16 cellular contexts compared by ENCODE assay signal in genomic region chr2:36468463-36469266, GRCh38.
DNase-seq lines count a peak whose midpoint lies in the region; ATAC-seq, FAIRE-seq and TF ChIP-seq lines count a peak whose summit lies in the region.
"Had no signal": no experiment of that assay in that cellular context is flagged by ENCODE, and none has a peak within 500 bp of the region (broad histone marks: within the 10 kb centered on the region; RNA-seq: fewer than 3 reads in every experiment).

No MANE protein-coding gene starts in this region.

- H3K4me3 ChIP-seq in GM23338 (no peak overlapping the region), astrocyte (ENCODE audit: insufficient read depth, low read depth, low read length) (no peak overlapping the region), fibroblast of mammary gland (ENCODE audit: control insufficient read depth, low read depth, low read length) (no peak overlapping the region), sigmoid colon (no peak overlapping the region), suprapubic skin (no peak overlapping the region), thyroid gland (replicated peaks in 1 of 3) (no peak overlapping the region)

- H3K9me2 ChIP-seq in GM23338 (ENCODE audit: insufficient read depth) = no peaks in the 10 kb centered on the region

- H3K4me1 Mint-ChIP-seq in GM23338 = peaks cover 19% of the 10 kb centered on the region
- peaks cover 10% of the 10 kb centered on the region for H3K4me1 Mint-ChIP-seq in astrocyte (ENCODE audit: low read depth, unreplicated experiment)
- H3K4me1 Mint-ChIP-seq: T-cell had no signal

- TF ChIP-seq EP300 in sigmoid colon (IDR thresholded peaks at IDR 0.05) (no peak), suprapubic skin (IDR thresholded peaks at IDR 0.05) (no peak)

- H3K9me3 Mint-ChIP-seq in GM23338 (peaks cover 2% of the 10 kb centered on the region; the same call in 1 of the 3 replicates), astrocyte (ENCODE audit: unreplicated experiment) (peaks cover 15% of the 10 kb centered on the region)

- DNase-seq in GM23338 (ENCODE audit: low spot score) (no peak), astrocyte (ENCODE audit: low read depth) (peak; percentile 92), fibroblast of mammary gland (ENCODE audit: low read depth) (peak; percentile 75), sigmoid colon (no peak), retina (no peak), suprapubic skin (ENCODE audit: low spot score in 2 of 2) (no peak), thyroid gland (no peak)
- DNase-seq: CD8-positive, alpha-beta T cell; GDM1; NCI-H2171; stimulated activated naive CD8-positive, alpha-beta T cell treated with anti-CD3 and anti-CD28 coated beads, Interleukin-15, Interleukin-2, amounts not matched to agents 100 U/mL and 50 U/mL, for 24 hours; T-cell had no signal

- H3K36me3 ChIP-seq in GM23338 (ENCODE audit: insufficient read depth) = no peaks in the 10 kb centered on the region
- H3K36me3 ChIP-seq in astrocyte (ENCODE audit: insufficient read depth, low read length) = peaks cover 54% of the 10 kb centered on the region
- peaks cover 0 to 23% (median 2%) of the 10 kb centered on the region in 4 donors for H3K36me3 ChIP-seq in sigmoid colon
- H3K36me3 ChIP-seq in suprapubic skin = peaks cover 43% of the 10 kb centered on the region
- H3K36me3 ChIP-seq in thyroid gland = no peaks in the 10 kb centered on the region

- intact Hi-C loops in sigmoid colon (cut with DNase I) (no loop called here), thyroid gland (cut with DNase I) (no loop called here)

- H3F3A ChIP-seq in GM23338 (replicated peaks; ENCODE audit: low read depth) = no peaks in the 10 kb centered on the region

- H3K36me3 Mint-ChIP-seq in GM23338 (ENCODE audit: low read depth) = peaks cover 53% of the 10 kb centered on the region
- peaks cover 50% of the 10 kb centered on the region for H3K36me3 Mint-ChIP-seq in astrocyte (ENCODE audit: low read depth, unreplicated experiment)

- no peak overlapping the region for H2AFZ ChIP-seq in GM23338
- no peak overlapping the region for H2AFZ ChIP-seq in astrocyte (ENCODE audit: low read depth, low read length)

- no peak for ATAC-seq in GM23338
- no peak for ATAC-seq in HG03457 (IDR thresholded peaks at IDR 0.05; ENCODE audit: unreplicated experiment)
- ATAC-seq: CD8-positive, alpha-beta T cell; HCT116; stimulated activated naive CD8-positive, alpha-beta T cell treated with anti-CD3 and anti-CD28 coated beads, Interleukin-15, Interleukin-2, amounts not matched to agents 100 U/mL and 50 U/mL, for 24 hours; T-cell had no signal

- peaks cover under 1% of the 10 kb centered on the region for H3K9me3 ChIP-seq in astrocyte (ENCODE audit: insufficient read depth, low read depth, low read length)
- no peaks in the 10 kb centered on the region for H3K9me3 ChIP-seq in sigmoid colon
- no peaks in the 10 kb centered on the region for H3K9me3 ChIP-seq in suprapubic skin
- H3K9me3 ChIP-seq in thyroid gland = no peaks in the 10 kb centered on the region

- H3K27me3 Mint-ChIP-seq in GM23338 (ENCODE audit: insufficient read depth, low read depth, poor library complexity) = no peaks in the 10 kb centered on the region
- no peaks in the 10 kb centered on the region for H3K27me3 Mint-ChIP-seq in astrocyte (ENCODE audit: low read depth, unreplicated experiment)
- H3K27me3 Mint-ChIP-seq: T-cell had no signal

- H3K27ac Mint-ChIP-seq in GM23338 (peak overlapping the region; percentile 68; the same call in 1 of the 2 replicates), astrocyte (ENCODE audit: unreplicated experiment) (peak overlapping the region; percentile 36)
- H3K27ac Mint-ChIP-seq: CD8-positive, alpha-beta T cell; T-cell had no signal

- H3K27me3 ChIP-seq in GM23338 (ENCODE audit: insufficient read depth) (no peaks in the 10 kb centered on the region), astrocyte (ENCODE audit: insufficient read depth, low read length) (no peaks in the 10 kb centered on the region), sigmoid colon (no peaks in the 10 kb centered on the region), suprapubic skin (no peaks in the 10 kb centered on the region), thyroid gland (no peaks in the 10 kb centered on the region)

- H3K27ac ChIP-seq in GM23338 (ENCODE audit: low read depth) (peak overlapping the region; percentile 4; the same call in 1 of the 2 replicates), astrocyte (ENCODE audit: low read depth, low read length) (peak overlapping the region; percentile 88), sigmoid colon (peak overlapping the region; percentile 1 to 59 (median 49)), suprapubic skin (no peak overlapping the region), thyroid gland (no peak overlapping the region)
- H3K27ac ChIP-seq: epithelial cell of prostate had no signal

- peak overlapping the region; percentile 68 for H3K9ac ChIP-seq in astrocyte (ENCODE audit: low read length)

- H4K20me1 ChIP-seq in GM23338 (replicated peaks; ENCODE audit: insufficient read depth) = no peaks in the 10 kb centered on the region
- H4K20me1 ChIP-seq in astrocyte (ENCODE audit: insufficient read depth, low read length) = no peaks in the 10 kb centered on the region

- H3K79me2 ChIP-seq in GM23338 (replicated peaks; ENCODE audit: insufficient read depth) (peaks cover 34% of the 10 kb centered on the region), astrocyte (ENCODE audit: insufficient read depth, low read length) (peaks cover 62% of the 10 kb centered on the region)

- FAIRE-seq in astrocyte (lab: Jason Lieb, UNC) = peak; percentile 67
- FAIRE-seq: GM18507 had no signal

- no peak for TF ChIP-seq CTCF in GM23338 (conservative IDR thresholded peaks at IDR 0.05; ENCODE audit: low read depth in 2 of 2)
- TF ChIP-seq CTCF in astrocyte (IDR thresholded peaks at IDR 0.05; ENCODE audit: insufficient read depth, low read depth, low read length) = no peak
- no peak for TF ChIP-seq CTCF in fibroblast of mammary gland (conservative IDR thresholded peaks at IDR 0.05; ENCODE audit: control insufficient read depth, insufficient read depth, low read depth, low read length)
- no peak for TF ChIP-seq CTCF in sigmoid colon (IDR thresholded peaks at IDR 0.05)
- no peak for TF ChIP-seq CTCF in suprapubic skin (IDR thresholded peaks at IDR 0.05)
- no peak for TF ChIP-seq CTCF in thyroid gland (IDR thresholded peaks at IDR 0.05)

- H3K4me3 Mint-ChIP-seq in GM23338 (no peak overlapping the region), astrocyte (ENCODE audit: unreplicated experiment) (no peak overlapping the region)
- H3K4me3 Mint-ChIP-seq: CD8-positive, alpha-beta T cell; T-cell had no signal

- 79 to 84% methylated on average over 10 of the region's 10 CpGs for WGBS in sigmoid colon, 2 donors
- WGBS in suprapubic skin = 79% methylated on average over 10 of the region's 10 CpGs
- WGBS in thyroid gland, 2 donors = 92% methylated on average over 10 of the region's 10 CpGs

- H3K4me2 ChIP-seq in GM23338 (0 out of 2 replicates have a peak overlapping the region, but pooled peaks have one; percentile 25), astrocyte (ENCODE audit: low read length) (peak overlapping the region; percentile 54)

- H3K4me1 ChIP-seq in GM23338 (ENCODE audit: insufficient read depth) (peaks cover 18% of the 10 kb centered on the region), astrocyte (ENCODE audit: insufficient read depth, low read length) (peaks cover 20% of the 10 kb centered on the region), sigmoid colon (peaks cover 0 to 31% (median 14%) of the 10 kb centered on the region in 4 donors), suprapubic skin (peaks cover 3% of the 10 kb centered on the region), thyroid gland (peaks cover 0 to 9% of the 10 kb centered on the region in 2 donors)

- no peak for TF ChIP-seq POLR2A in sigmoid colon (IDR thresholded peaks at IDR 0.05)
- no peak for TF ChIP-seq POLR2A in suprapubic skin (IDR thresholded peaks at IDR 0.05)
- TF ChIP-seq POLR2A in thyroid gland (IDR thresholded peaks at IDR 0.05) = no peak

TF ChIP-seq in GM23338, 12 proteins besides CTCF, POLR2A, EP300 and RAD21 (continues in another document):
- no peak for TF ChIP-seq NANOG (IDR thresholded peaks at IDR 0.05; ENCODE audit: borderline replicate concordance)
- no peak for TF ChIP-seq REST (IDR thresholded peaks at IDR 0.05; ENCODE audit: unreplicated experiment)
- TF ChIP-seq CREB1 (CRISPR knock-in tag; IDR thresholded peaks at IDR 0.05; ENCODE audit: low read depth) = no peak
- no peak for TF ChIP-seq STAT1 (IDR thresholded peaks at IDR 0.05; ENCODE audit: unreplicated experiment)
- no peak for TF ChIP-seq EZH2phosphoT487 (IDR thresholded peaks at IDR 0.05; ENCODE audit: unreplicated experiment)
- no peak for TF ChIP-seq EZH2 (IDR thresholded peaks at IDR 0.05; ENCODE audit: low read depth, unreplicated experiment)
- TF ChIP-seq POLR2AphosphoS5 (IDR thresholded peaks at IDR 0.05; ENCODE audit: low read depth) = no peak
- no peak for TF ChIP-seq JUNB (IDR thresholded peaks at IDR 0.05; ENCODE audit: unreplicated experiment)

Comparison
In these comparisons a context has a peak if more than half of its experiments do, and no peak if none do; other contexts are left out.
1. DNase-seq: peak in astrocyte (single experiment) and fibroblast of mammary gland (single experiment); none in GM23338 (single experiment), sigmoid colon (single experiment), retina (single experiment), suprapubic skin (0 of 2) and thyroid gland (0 of 2).
2. H3K27ac ChIP-seq: peak in GM23338 (single experiment), astrocyte (single experiment) and sigmoid colon (4 of 4); none in suprapubic skin (single experiment) and thyroid gland (0 of 3).